25 cellular contexts compared by ENCODE assay signal in genomic region chr1:27163093-27163492, GRCh38. TPM values are rescaled to one million over a fixed set of nuclear protein-coding genes. Genes with fewer than 3 reads are reported as not detected.
DNase-seq lines count a peak whose midpoint lies in the region; ATAC-seq, FAIRE-seq and TF ChIP-seq lines count a peak whose summit lies in the region.
"Had no signal": no experiment of that assay in that cellular context is flagged by ENCODE, and none has a peak within 500 bp of the region (broad histone marks: within the 10 kb centered on the region; RNA-seq: fewer than 3 reads in every experiment).

No MANE protein-coding gene starts in this region.

- no peaks in the 10 kb centered on the region for H3K79me2 ChIP-seq in HepG2 (ENCODE audit: insufficient read depth, low read length)

- H3K4me1 Mint-ChIP-seq in progenitor cell of endocrine pancreas (ENCODE audit: low read depth) = peaks cover 2% of the 10 kb centered on the region
- peaks cover 11% of the 10 kb centered on the region for H3K4me1 Mint-ChIP-seq in CD8-positive, alpha-beta T cell (ENCODE audit: low read depth)
- H3K4me1 Mint-ChIP-seq: CD8-positive, alpha-beta memory T cell had no signal

- H2AFZ ChIP-seq in HepG2 (ENCODE audit: low read length) = no peak overlapping the region

- TF ChIP-seq EP300 in HepG2 (IDR thresholded peaks at IDR 0.05; ENCODE audit: low read depth in 2 of 2, low read length in 2 of 2) (no peak), HepG2 (CRISPR knock-in tag; IDR thresholded peaks at IDR 0.05; ENCODE audit: borderline replicate concordance) (no peak)

- WGBS in HepG2 (ENCODE audit: low lambda C conversion rate) = 23% methylated on average over 4 of the region's 6 CpGs
- WGBS in right lobe of liver (ENCODE audit: insufficient coverage, low coverage, low lambda C conversion rate, missing lambda C conversion rate) = 82% methylated on average over 4 of the region's 6 CpGs

- H3K36me3 ChIP-seq in HepG2 (replicated peaks in 1 of 2; ENCODE audit: control insufficient read depth in 1 of 2, insufficient read depth in 2 of 2, low read length in 2 of 2) (no peaks in the 10 kb centered on the region), right lobe of liver (no peaks in the 10 kb centered on the region), RWPE2 (ENCODE audit: low read depth) (no peaks in the 10 kb centered on the region), lower lobe of right lung (no peaks in the 10 kb centered on the region)
- no peaks in the 10 kb centered on the region for H3K36me3 ChIP-seq in CD8-positive, alpha-beta T cell (ENCODE audit: insufficient read depth, low read length)
- H3K36me3 ChIP-seq: BLaER1 treated with 17β-estradiol and CSF1 and Interleukin-3, amounts not matched to agents 10 nM and 100 nM; MG63 had no signal

- POLR2A ChIA-PET in HepG2 (lab: Yijun Ruan, JAX) = interaction anchor here (1.4 to 1.5 kb wide), 3 partner anchors 9 to 51 kb away, joined by 4 to 23 read pairs (median 6); partner anchors contain the start of gene SLC9A1
- POLR2A ChIA-PET in CD8-positive, alpha-beta T cell (lab: Charles Lee) = no interaction called here

- DNase-seq in HepG2 (ENCODE audit: low spot score) (peak; percentile 67), right lobe of liver (no peak), RWPE2 (ENCODE audit: low spot score) (no peak), progenitor cell of endocrine pancreas (ENCODE audit: low spot score, unreplicated experiment) (no peak), lower lobe of right lung (no peak)
- no peak for DNase-seq in CD8-positive, alpha-beta T cell
- DNase-seq: CD8-positive, alpha-beta memory T cell; GDM1; H7; HFFc6; Kasumi-1; MG63; NCI-H1048; NCI-H1436; NCI-H2081; NCI-H2171 treated with DMSO at 0.1 percent for 48 hours; NCI-H446; NCI-H526 treated with DMSO at 0.1 percent for 48 hours; OCI-M1; SW 1271 had no signal

- H3K27me3 Mint-ChIP-seq in progenitor cell of endocrine pancreas = no peaks in the 10 kb centered on the region
- no peaks in the 10 kb centered on the region for H3K27me3 Mint-ChIP-seq in CD8-positive, alpha-beta T cell (ENCODE audit: low read depth)
- H3K27me3 Mint-ChIP-seq: CD8-positive, alpha-beta memory T cell had no signal

- H3K36me3 Mint-ChIP-seq in progenitor cell of endocrine pancreas (ENCODE audit: insufficient read depth) = no peaks in the 10 kb centered on the region
- no peaks in the 10 kb centered on the region for H3K36me3 Mint-ChIP-seq in CD8-positive, alpha-beta T cell
- H3K36me3 Mint-ChIP-seq: CD8-positive, alpha-beta memory T cell had no signal

- H3K4me1 ChIP-seq in HepG2 (ENCODE audit: insufficient read depth, low read length) (peaks cover 14% of the 10 kb centered on the region; the same call in 1 of the 2 replicates), right lobe of liver (no peaks in the 10 kb centered on the region), RWPE2 (ENCODE audit: insufficient read depth, poor library complexity, severe bottlenecking) (no peaks in the 10 kb centered on the region), lower lobe of right lung (peaks cover 6% of the 10 kb centered on the region)
- H3K4me1 ChIP-seq in CD8-positive, alpha-beta T cell (ENCODE audit: insufficient read depth, low read length) = peaks cover 11% of the 10 kb centered on the region

- H3K9me3 Mint-ChIP-seq in progenitor cell of endocrine pancreas (ENCODE audit: low read depth) = no peaks in the 10 kb centered on the region
- no peaks in the 10 kb centered on the region for H3K9me3 Mint-ChIP-seq in CD8-positive, alpha-beta T cell
- H3K9me3 Mint-ChIP-seq: CD8-positive, alpha-beta memory T cell; HFFc6 had no signal

- no peak overlapping the region for H3K4me3 Mint-ChIP-seq in progenitor cell of endocrine pancreas (ENCODE audit: low read depth)
- no peak overlapping the region for H3K4me3 Mint-ChIP-seq in CD8-positive, alpha-beta T cell
- H3K4me3 Mint-ChIP-seq: CD8-positive, alpha-beta memory T cell; HFFc6 had no signal

- no peak for TF ChIP-seq POLR2A in HepG2 (IDR thresholded peaks at IDR 0.05; ENCODE audit: insufficient read depth in 1 of 2, low read depth in 2 of 2, low read length in 2 of 2)
- no peak for TF ChIP-seq POLR2A in right lobe of liver (IDR thresholded peaks at IDR 0.05)

- no peaks in the 10 kb centered on the region for H3K27me3 ChIP-seq in HepG2 (ENCODE audit: control insufficient read depth in 1 of 2, insufficient read depth in 2 of 2, low read length in 2 of 2)
- no peaks in the 10 kb centered on the region for H3K27me3 ChIP-seq in right lobe of liver
- H3K27me3 ChIP-seq in RWPE2 (ENCODE audit: insufficient read depth, poor library complexity, severe bottlenecking) = no peaks in the 10 kb centered on the region
- no peaks in the 10 kb centered on the region for H3K27me3 ChIP-seq in CD8-positive, alpha-beta T cell (ENCODE audit: insufficient read depth, low read length)
- no peaks in the 10 kb centered on the region for H3K27me3 ChIP-seq in lower lobe of right lung (ENCODE audit: low read depth)
- H3K27me3 ChIP-seq: BLaER1 treated with 17β-estradiol and CSF1 and Interleukin-3, amounts not matched to agents 10 nM and 100 nM; MG63 had no signal

- no peak for TF ChIP-seq CTCF in HepG2 (CRISPR knock-in tag; IDR thresholded peaks at IDR 0.05)
- no peak for TF ChIP-seq CTCF in right lobe of liver (IDR thresholded peaks at IDR 0.05)
- no peak for TF ChIP-seq CTCF in RWPE2 (IDR thresholded peaks at IDR 0.05; ENCODE audit: poor library complexity, severe bottlenecking)
- TF ChIP-seq CTCF in progenitor cell of endocrine pancreas (IDR thresholded peaks at IDR 0.05; ENCODE audit: unreplicated experiment) = no peak
- TF ChIP-seq CTCF in CD8-positive, alpha-beta T cell (IDR thresholded peaks at IDR 0.05) = no peak
- TF ChIP-seq CTCF in lower lobe of right lung (IDR thresholded peaks at IDR 0.05) = no peak

- H3K9me3 ChIP-seq in HepG2 (ENCODE audit: low read length) = no peaks in the 10 kb centered on the region
- no peaks in the 10 kb centered on the region for H3K9me3 ChIP-seq in right lobe of liver
- H3K9me3 ChIP-seq in RWPE2 (ENCODE audit: severe bottlenecking) = no peaks in the 10 kb centered on the region
- H3K9me3 ChIP-seq in CD8-positive, alpha-beta T cell (ENCODE audit: low read length) = no peaks in the 10 kb centered on the region
- H3K9me3 ChIP-seq in lower lobe of right lung = no peaks in the 10 kb centered on the region
- H3K9me3 ChIP-seq: BLaER1 treated with 17β-estradiol and CSF1 and Interleukin-3, amounts not matched to agents 10 nM and 100 nM; MG63 had no signal

- H3K4me2 ChIP-seq in HepG2 (ENCODE audit: low read depth, low read length) = no peak overlapping the region
- H3K4me2 ChIP-seq: BLaER1 treated with 17β-estradiol and CSF1 and Interleukin-3, amounts not matched to agents 10 nM and 100 nM had no signal

- H3K27ac ChIP-seq in HepG2 (ENCODE audit: extremely low read length, insufficient read depth, low read length) (no peak overlapping the region), right lobe of liver (no peak overlapping the region), RWPE2 (ENCODE audit: poor library complexity, severe bottlenecking) (no peak overlapping the region), lower lobe of right lung (no peak overlapping the region)
- no peak overlapping the region for H3K27ac ChIP-seq in CD8-positive, alpha-beta T cell (ENCODE audit: low read depth, low read length)
- H3K27ac ChIP-seq: BLaER1 treated with 17β-estradiol and CSF1 and Interleukin-3, amounts not matched to agents 10 nM and 100 nM; HL-60 had no signal

- no peak overlapping the region for H3K9ac ChIP-seq in HepG2 (ENCODE audit: insufficient read depth, low read depth, low read length)
- H3K9ac ChIP-seq: BLaER1 treated with 17β-estradiol and CSF1 and Interleukin-3, amounts not matched to agents 10 nM and 100 nM had no signal

- BruUV-seq in HepG2 (replicated peaks; lab: Mats Ljungman, UMichigan) = no TSS peak

- ATAC-seq in HepG2 (peak; percentile 49), right lobe of liver (no peak), RWPE2 (ENCODE audit: low read depth) (peak; percentile 71), HG02610 (IDR thresholded peaks at IDR 0.05; ENCODE audit: unreplicated experiment) (no peak), lower lobe of right lung (no peak)
- no peak for ATAC-seq in CD8-positive, alpha-beta T cell

- H3K4me3 ChIP-seq in HepG2 (replicated peaks in 1 of 3; ENCODE audit: insufficient read depth in 1 of 3, low read depth in 2 of 3, low read length in 3 of 3) = no peak overlapping the region
- H3K4me3 ChIP-seq in right lobe of liver = no peak overlapping the region
- no peak overlapping the region for H3K4me3 ChIP-seq in RWPE2 (ENCODE audit: severe bottlenecking)
- H3K4me3 ChIP-seq in CD8-positive, alpha-beta T cell (ENCODE audit: low read depth, low read length) = no peak overlapping the region
- H3K4me3 ChIP-seq in lower lobe of right lung = no peak overlapping the region
- H3K4me3 ChIP-seq: BLaER1 treated with 17β-estradiol and CSF1 and Interleukin-3, amounts not matched to agents 10 nM and 100 nM; MG63 had no signal

- intact Hi-C loops in HepG2 (cut with micrococcal nuclease; ENCODE audit: unreplicated experiment) = no loop called here
- intact Hi-C loops in right lobe of liver (cut with DNase I) = no loop called here
- intact Hi-C loops in CD8-positive, alpha-beta T cell (cut with DNase I, micrococcal nuclease) = no loop called here
- intact Hi-C loops in lower lobe of right lung (cut with DNase I) = no loop called here

- in situ Hi-C loops in HepG2 (cut with HindIII; ENCODE audit: extremely low pct_ligation_motif_present, low pct_unique_long_range_greater_than_20kb) = no loop called here

- FAIRE-seq in HepG2 (lab: Jason Lieb, UNC) = no peak
- FAIRE-seq: A204.1, HTR-8/SVneo had no signal

- peak overlapping the region; percentile 31 for H3K27ac Mint-ChIP-seq in progenitor cell of endocrine pancreas
- no peak overlapping the region for H3K27ac Mint-ChIP-seq in CD8-positive, alpha-beta T cell
- H3K27ac Mint-ChIP-seq: HFFc6 had no signal

- CTCF ChIA-PET in HepG2 (lab: Yijun Ruan, JAX; ENCODE audit: low intra/inter-chr PET ratio, low total read pairs) = no interaction called here
- CTCF ChIA-PET in CD8-positive, alpha-beta T cell (lab: Charles Lee) = interaction anchor here (0.7 to 1.2 kb wide), 3 partner anchors 34 to 137 kb away, joined by 3 read pairs; no protein-coding TSS in a partner anchor

- TF ChIP-seq RAD21 in HepG2 (CRISPR knock-in tag; IDR thresholded peaks at IDR 0.05) = no peak

- no peaks in the 10 kb centered on the region for H4K20me1 ChIP-seq in HepG2 (ENCODE audit: insufficient read depth, low read length)
- H4K20me1 ChIP-seq: BLaER1 treated with 17β-estradiol and CSF1 and Interleukin-3, amounts not matched to agents 10 nM and 100 nM had no signal

RNA-seq across cellular contexts. Expression of gene SLC9A1, which starts 8.2 kb away (rescaled TPM):
- total RNA-seq in HepG2 (2016; rRNA removed; fragmentation: Illumina TruSeq; extraction: Trizol) (2.7 and 2.9 TPM in 2 replicates), right lobe of liver (1 to 10 TPM; 1.7 to 4.3 (median 3.0) TPM), progenitor cell of endocrine pancreas (19.6 and 23.3 TPM in 2 replicates), lower lobe of right lung (57.7 TPM)
- total RNA-seq in HepG2 (2016; cell fraction: cytosol; rRNA removed; fragmentation: Illumina TruSeq; extraction: Trizol; ENCODE audit: low read depth) = 1.8 and 2.1 TPM in 2 replicates
- 1.6 and 2.5 TPM in 2 replicates for total RNA-seq in HepG2 (2016; cell fraction: insoluble cytoplasmic fraction; rRNA removed; fragmentation: Illumina TruSeq; extraction: Trizol)
- total RNA-seq in HepG2 (2016; cell fraction: membrane; rRNA removed; fragmentation: Illumina TruSeq; extraction: Trizol) = 3.1 and 3.8 TPM in 2 replicates
- total RNA-seq in HepG2 (2016; cell fraction: nucleus; rRNA removed; fragmentation: Illumina TruSeq; extraction: Trizol) = 3.9 and 5.2 TPM in 2 replicates
- 1.4 and 1.7 TPM in 2 replicates for polyA plus RNA-seq in HepG2 (2011; rRNA removed)
- polyA plus RNA-seq in HepG2 (2011; cell fraction: cytosol; rRNA removed) = 1.0 and 2.7 TPM in 2 replicates
- polyA plus RNA-seq in HepG2 (2011; cell fraction: nucleus; rRNA removed) = 5.0 and 5.3 TPM in 2 replicates
- polyA plus RNA-seq in HepG2 (2012) = 4.8 and 6.7 TPM in 2 replicates
- 0.97 and 1.3 TPM in 2 replicates for polyA plus RNA-seq in HepG2 (2016; cell fraction: cytosol; fragmentation: Illumina TruSeq; extraction: Trizol; ENCODE audit: low read depth)
- polyA plus RNA-seq in HepG2 (2016; cell fraction: insoluble cytoplasmic fraction; fragmentation: Illumina TruSeq; extraction: Trizol; ENCODE audit: low read depth) = 2.6 and 5.0 TPM in 2 replicates
- polyA plus RNA-seq in HepG2 (2016; cell fraction: membrane; fragmentation: Illumina TruSeq; extraction: Trizol; ENCODE audit: low read depth) = 2.2 and 2.7 TPM in 2 replicates
- 11.1 and 12.2 TPM in 2 replicates for polyA plus RNA-seq in HepG2 (2016; cell fraction: nucleus; fragmentation: Illumina TruSeq; extraction: Trizol; ENCODE audit: insufficient read depth, low read depth)
- polyA minus RNA-seq in HepG2 (2011; rRNA and poly(A)+ RNA removed; ENCODE audit: low replicate concordance) = 5.1 and 11.1 TPM in 2 replicates
- polyA minus RNA-seq in HepG2 (2011; cell fraction: cytosol; rRNA and poly(A)+ RNA removed) = 1.7 and 4.4 TPM in 2 replicates
- polyA minus RNA-seq in HepG2 (2011; cell fraction: nucleus; rRNA and poly(A)+ RNA removed) = 3.1 and 3.2 TPM in 2 replicates
- 10 to 100 TPM; 17.9 to 18.3 TPM for total RNA-seq in CD8-positive, alpha-beta T cell

Comparison
In these comparisons a context has a peak if more than half of its experiments do, and no peak if none do; other contexts are left out.
1. ATAC-seq: peak in HepG2 (single experiment) and RWPE2 (single experiment); none in right lobe of liver (0 of 4), CD8-positive, alpha-beta T cell (single experiment), HG02610 (single experiment) and lower lobe of right lung (0 of 2).